In genomic region chr6:159351707-159352106, GRCh38 we compare ENCODE assay signal across 7 cellular contexts.
"Had no signal": no experiment of that assay in that cellular context is flagged by ENCODE, and none has a peak within 500 bp of the region (broad histone marks: within the 10 kb centered on the region; RNA-seq: fewer than 3 reads in every experiment).

No MANE protein-coding gene starts in this region.

- ATAC-seq: GM23338 had no signal

- H2AFZ ChIP-seq: GM23338 had no signal

- H3K4me2 ChIP-seq: GM23338 had no signal

- H3K27ac ChIP-seq: HL-60 had no signal

- H3K4me3 ChIP-seq: GM23338 had no signal

- FAIRE-seq: H1, H54 had no signal

- DNase-seq: H9, HCEC 1CT, KG1 had no signal
